18 cellular contexts compared by ENCODE assay signal in the genomic region with DNA sequence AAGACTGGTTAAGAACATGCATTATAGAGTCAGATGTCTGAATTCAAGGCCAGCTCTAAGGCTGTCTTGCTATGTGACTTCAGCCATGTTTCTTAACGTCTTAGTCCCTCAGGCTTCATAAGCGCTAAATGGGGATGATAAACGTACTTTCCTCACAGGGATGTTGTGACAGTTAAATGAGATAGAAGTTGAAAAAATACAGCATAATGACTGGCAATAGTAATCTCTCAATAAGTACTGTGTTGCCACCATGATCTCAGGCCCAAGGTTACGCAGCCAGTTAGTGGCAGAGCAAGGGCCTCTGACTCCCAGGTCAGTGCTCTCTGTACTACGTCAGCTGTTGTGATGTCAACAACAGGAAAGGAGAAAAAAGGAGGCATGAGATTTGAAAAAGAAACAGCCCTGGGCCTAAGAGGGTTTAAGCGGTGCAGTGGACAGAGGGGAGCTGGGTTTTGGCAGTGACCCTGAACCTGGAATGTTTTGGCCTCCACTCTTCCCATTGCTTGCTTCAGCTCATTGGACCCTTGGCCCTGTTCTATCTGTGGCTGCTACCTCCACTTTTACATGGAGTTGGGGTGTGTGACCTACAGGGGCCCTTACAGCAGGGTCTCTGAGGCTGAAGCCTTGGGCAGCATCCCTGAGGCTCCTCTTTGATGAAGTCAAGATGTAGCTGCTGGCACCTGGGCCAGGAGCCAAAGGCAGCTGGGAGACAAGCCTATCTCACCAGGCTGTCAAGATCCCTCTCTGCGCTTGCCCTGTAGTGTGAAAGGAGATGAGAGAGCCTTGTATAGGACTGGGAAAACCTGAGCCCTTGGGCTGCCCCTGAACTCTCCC. TPM values are rescaled to one million over a fixed set of nuclear protein-coding genes. Genes with fewer than 3 reads are reported as not detected.
DNase-seq lines count a peak whose midpoint lies in the region; ATAC-seq, FAIRE-seq and TF ChIP-seq lines count a peak whose summit lies in the region.
"Had no signal": no experiment of that assay in that cellular context is flagged by ENCODE, and none has a peak within 500 bp of the region (broad histone marks: within the 10 kb centered on the region; RNA-seq: fewer than 3 reads in every experiment).

No MANE protein-coding gene starts in this region.

- TF ChIP-seq POLR2A in K562 (conservative IDR thresholded peaks at IDR 0.05): no peak

- no peaks in the 10 kb centered on the region for H3K79me2 ChIP-seq in K562 (ENCODE audit: control insufficient read depth, insufficient read depth, low read length)
- H3K79me2 ChIP-seq in mammary epithelial cell (ENCODE audit: insufficient read depth, low read length): no peaks in the 10 kb centered on the region

- H4K20me1 ChIP-seq in K562 (replicated peaks; ENCODE audit: control insufficient read depth, insufficient read depth, low read length) (no peaks in the 10 kb centered on the region), mammary epithelial cell (ENCODE audit: insufficient read depth, low read length) (no peaks in the 10 kb centered on the region)

- in situ Hi-C loops in K562 (cut with MboI) (no loop called here), mammary epithelial cell (cut with MboI; ENCODE audit: low sequenced_read_pairs in 2 of 2) (no loop called here)

- H3K9me1 ChIP-seq in K562 (ENCODE audit: control insufficient read depth, insufficient read depth, low read length): no peaks in the 10 kb centered on the region

- TF ChIP-seq CTCF in K562 (IDR thresholded peaks at IDR 0.05 in 2 of 3, conservative IDR thresholded peaks at IDR 0.05 in 1 of 3; ENCODE audit: insufficient read depth in 2 of 3, low read depth in 1 of 3, low read length in 3 of 3) (no peak), mammary epithelial cell (conservative IDR thresholded peaks at IDR 0.05 in 1 of 2, IDR thresholded peaks at IDR 0.05 in 1 of 2; ENCODE audit: extremely low read depth in 1 of 2, insufficient read depth in 1 of 2, low read depth in 1 of 2, low read length in 2 of 2) (no peak)

- peaks cover 4% of the 10 kb centered on the region for H3K36me3 Mint-ChIP-seq in activated naive CD8-positive, alpha-beta T cell
- H3K36me3 Mint-ChIP-seq in activated naive CD8-positive, alpha-beta T cell treated with anti-CD3 and anti-CD28 coated beads for 36 hours: no peaks in the 10 kb centered on the region

- CTCF ChIA-PET in K562 (lab: Yijun Ruan, JAX; ENCODE audit: low intra/inter-chr PET ratio) (no interaction called here), mammary epithelial cell (lab: Charles Lee; ENCODE audit: low non-redundant PET) (no interaction called here)

- H3K9me3 ChIP-seq in K562 (replicated peaks; ENCODE audit: control insufficient read depth, insufficient read depth, low read depth, low read length) (no peaks in the 10 kb centered on the region), mammary epithelial cell (replicated peaks; ENCODE audit: insufficient read depth, low read length) (no peaks in the 10 kb centered on the region)
- H3K9me3 ChIP-seq: ascending aorta, colonic mucosa, MG63 had no signal

- no peak for ATAC-seq in K562
- ATAC-seq: HCT116 had no signal

- H3K9ac ChIP-seq in K562 (ENCODE audit: insufficient read depth in 1 of 2, low read depth in 2 of 2, low read length in 2 of 2) (peak overlapping the region in 1 of 2 experiments; percentile 43; a peak in 1 of 4 replicates), rectal smooth muscle tissue (ENCODE audit: low read length) (no peak overlapping the region), mammary epithelial cell (ENCODE audit: insufficient read depth, low read length) (no peak overlapping the region)

- peak; percentile 55 for FAIRE-seq in K562 (lab: Jason Lieb, UNC)
- FAIRE-seq: frontal cortex, GM18507, TTC549 had no signal

- H3K36me3 ChIP-seq in K562 (ENCODE audit: control insufficient read depth, insufficient read depth, low read length): no peaks in the 10 kb centered on the region
- H3K36me3 ChIP-seq in rectal smooth muscle tissue (ENCODE audit: control insufficient read depth, insufficient read depth, low read length): no peaks in the 10 kb centered on the region
- no peaks in the 10 kb centered on the region for H3K36me3 ChIP-seq in mammary epithelial cell (ENCODE audit: insufficient read depth, low read length)
- H3K36me3 ChIP-seq: ascending aorta, colonic mucosa, MG63 had no signal

- H3K4me3 ChIP-seq in K562: no peak overlapping the region
- H3K4me3 ChIP-seq in rectal smooth muscle tissue (ENCODE audit: low read length): no peak overlapping the region
- no peak overlapping the region for H3K4me3 ChIP-seq in mammary epithelial cell (replicated peaks in 1 of 3; ENCODE audit: insufficient read depth in 1 of 3, low read depth in 2 of 3, low read length in 3 of 3)
- H3K4me3 ChIP-seq: colonic mucosa, MG63 had no signal

- no peak for DNase-seq in activated naive CD8-positive, alpha-beta T cell treated with anti-CD3 and anti-CD28 coated beads for 36 hours
- DNase-seq in DMS 273 (lab: John Stamatoyannopoulos, UW; ENCODE audit: unreplicated experiment): peak; percentile 93
- DNase-seq in K562 (ENCODE audit: extremely low read depth in 1 of 4, low spot score in 3 of 4): no peak
- DNase-seq in AG08396 (ENCODE audit: low spot score): no peak
- no peak for DNase-seq in mammary epithelial cell
- no peak for DNase-seq in NCI-H524 treated with DMSO at 0.1 percent for 48 hours (lab: John Stamatoyannopoulos, UW)
- DNase-seq: activated gamma-delta T cell, colonic mucosa, DMS53, NCI-H1694 treated with DMSO at 0.1 percent for 48 hours had no signal

- H3K9me3 Mint-ChIP-seq in activated naive CD8-positive, alpha-beta T cell (ENCODE audit: low read depth): no peaks in the 10 kb centered on the region
- H3K9me3 Mint-ChIP-seq in activated naive CD8-positive, alpha-beta T cell treated with anti-CD3 and anti-CD28 coated beads for 36 hours: no peaks in the 10 kb centered on the region

- no peak for TF ChIP-seq RAD21 in K562 (CRISPR knock-in tag; conservative IDR thresholded peaks at IDR 0.05 in 1 of 2, IDR thresholded peaks at IDR 0.05 in 1 of 2)

- BruUV-seq in K562 (replicated peaks; lab: Mats Ljungman, UMichigan) (no TSS peak), mammary epithelial cell (replicated peaks; lab: Mats Ljungman, UMichigan) (no TSS peak)

- H2AFZ ChIP-seq in K562 (ENCODE audit: low read depth, low read length) (no peak overlapping the region), mammary epithelial cell (ENCODE audit: low read depth, low read length) (no peak overlapping the region)

- H3K4me2 ChIP-seq in K562 (ENCODE audit: insufficient read depth, low read length) (no peak overlapping the region), mammary epithelial cell (ENCODE audit: insufficient read depth, low read depth, low read length) (no peak overlapping the region)

- POLR2A ChIA-PET in K562 (lab: Yijun Ruan, JAX): interaction anchor here (0.6 to 0.7 kb wide), 4 partner anchors 13 to 51 kb away, joined by 3 to 4 read pairs (median 4); a partner anchor contains a TSS

- H3K27ac ChIP-seq in K562 (ENCODE audit: extremely low read depth, low read depth, low read length) (no peak overlapping the region), rectal smooth muscle tissue (ENCODE audit: low read depth, low read length) (peak overlapping the region; percentile 80), mammary epithelial cell (ENCODE audit: insufficient read depth, low read depth, low read length) (no peak overlapping the region)

- H3K27me3 ChIP-seq in K562 (ENCODE audit: control insufficient read depth in 2 of 2, insufficient read depth in 2 of 2, low read length in 2 of 2) (peaks cover 0 to 20% of the 10 kb centered on the region in 2 experiments; a peak in 3 of 5 replicates), rectal smooth muscle tissue (ENCODE audit: control insufficient read depth, insufficient read depth, low read length) (no peaks in the 10 kb centered on the region), mammary epithelial cell (ENCODE audit: insufficient read depth, low read length) (no peaks in the 10 kb centered on the region)
- H3K27me3 ChIP-seq: ascending aorta, colonic mucosa, MG63 had no signal

- dilution Hi-C loops in mammary epithelial cell (cut with HindIII; ENCODE audit: low sequenced_read_pairs): no loop called here

- intact Hi-C loops in K562 (cut with micrococcal nuclease) (no loop called here), mammary epithelial cell (cut with micrococcal nuclease) (no loop called here)

- WGBS in K562 (ENCODE audit: insufficient coverage, low coverage, missing lambda C conversion rate): 45% methylated on average over 7 of the region's 7 CpGs
- WGBS in mammary epithelial cell (ENCODE audit: low coverage, missing lambda C conversion rate): 91% methylated on average over 6 of the region's 7 CpGs

- H3K4me3 Mint-ChIP-seq in activated naive CD8-positive, alpha-beta T cell: peak overlapping the region; percentile 52
- H3K4me3 Mint-ChIP-seq in activated naive CD8-positive, alpha-beta T cell treated with anti-CD3 and anti-CD28 coated beads for 36 hours: no peak overlapping the region

- no peak overlapping the region for H3K27ac Mint-ChIP-seq in activated naive CD8-positive, alpha-beta T cell
- H3K27ac Mint-ChIP-seq in activated naive CD8-positive, alpha-beta T cell treated with anti-CD3 and anti-CD28 coated beads for 36 hours: no peak overlapping the region

- H3K27me3 Mint-ChIP-seq in activated naive CD8-positive, alpha-beta T cell: no peaks in the 10 kb centered on the region
- no peaks in the 10 kb centered on the region for H3K27me3 Mint-ChIP-seq in activated naive CD8-positive, alpha-beta T cell treated with anti-CD3 and anti-CD28 coated beads for 36 hours

- no peak for TF ChIP-seq EP300 in K562 (IDR thresholded peaks at IDR 0.05; ENCODE audit: low read length)

- peaks cover 9 to 47% of the 10 kb centered on the region in 2 experiments for H3K4me1 ChIP-seq in K562 (replicated peaks in 1 of 2; ENCODE audit: control insufficient read depth in 2 of 2, insufficient read depth in 2 of 2, low read length in 2 of 2)
- no peaks in the 10 kb centered on the region for H3K4me1 ChIP-seq in rectal smooth muscle tissue (ENCODE audit: control insufficient read depth, insufficient read depth, low read length)
- peaks cover 19% of the 10 kb centered on the region for H3K4me1 ChIP-seq in mammary epithelial cell (ENCODE audit: insufficient read depth, low read length)

- H3K4me1 Mint-ChIP-seq in activated naive CD8-positive, alpha-beta T cell (ENCODE audit: low read depth): peaks cover 27% of the 10 kb centered on the region
- H3K4me1 Mint-ChIP-seq in activated naive CD8-positive, alpha-beta T cell treated with anti-CD3 and anti-CD28 coated beads for 36 hours: peaks cover 13% of the 10 kb centered on the region

RNA-seq across cellular contexts. Expression of a gene that starts 8.4 kb away (rescaled TPM):
- total RNA-seq in activated naive CD8-positive, alpha-beta T cell treated with anti-CD3 and anti-CD28 coated beads for 36 hours: under 1 TPM; 0.08 to 0.14 TPM
- 0.37 and 0.58 TPM in 2 replicates for total RNA-seq in K562 (2011; cell fraction: chromatin; rRNA removed; ENCODE audit: low replicate concordance)
- 0.53 and 0.67 TPM in 2 replicates for total RNA-seq in K562 (2011; cell fraction: nucleolus; rRNA removed)
- total RNA-seq in K562 (2011; cell fraction: nucleoplasm; rRNA removed): 0.23 and 0.59 TPM in 2 replicates
- total RNA-seq in K562 (2014; rRNA removed) (0.08 and 0.09 TPM in 2 replicates), K562 (2014; rRNA removed; fragmentation: Illumina TruSeq; extraction: Trizol) (0.22 and 0.29 TPM in 2 replicates), K562 (2015; rRNA removed; fragmentation: Illumina TruSeq; extraction: Trizol) (0.11 and 0.22 TPM in 2 replicates), K562 (2021) (0.74 and 0.89 TPM in 2 replicates), mammary epithelial cell (1 to 10 TPM in 1 of 2 donors, under 1 TPM in 1; under 0.01 to 1.6 TPM)
- polyA plus RNA-seq in K562 (2011; rRNA removed) (0.06 and 0.16 TPM in 2 replicates), K562 (2014; fragmentation: Illumina TruSeq; extraction: Trizol) (0.25 and 0.29 TPM in 2 replicates), K562 (2014; fragmentation: Nextera tagmentation; extraction: Ambion mirVana) (under 1 TPM in 1 of 2 experiments, not detected in 1; 0.08 TPM), K562 (2014; rRNA removed) (0.08 and 0.09 TPM in 2 replicates), mammary epithelial cell (0.54 TPM)
- polyA plus RNA-seq in K562 (2011; cell fraction: cytosol; rRNA removed): 0.09 and 0.15 TPM in 2 replicates
- 0.17 and 0.68 TPM in 2 replicates for polyA plus RNA-seq in K562 (2011; cell fraction: nucleus; rRNA removed)
- polyA plus RNA-seq in K562 (2012): 0.32 and 0.42 TPM in 2 replicates
- 0.09 and 0.49 TPM in 2 replicates for polyA minus RNA-seq in K562 (2011; rRNA and poly(A)+ RNA removed)
- 0.19 and 0.27 TPM in 2 replicates for polyA minus RNA-seq in K562 (2011; cell fraction: cytosol; rRNA and poly(A)+ RNA removed)
- 0.33 and 0.40 TPM in 2 replicates for polyA minus RNA-seq in K562 (2011; cell fraction: nucleus; rRNA and poly(A)+ RNA removed)
- 0.47 TPM for polyA minus RNA-seq in mammary epithelial cell

RNA-seq across cellular contexts. Expression of a gene that starts 15.6 kb away (rescaled TPM):
- total RNA-seq in activated naive CD8-positive, alpha-beta T cell treated with anti-CD3 and anti-CD28 coated beads for 36 hours: not detected
- not detected in 2 replicates for total RNA-seq in K562 (2011; cell fraction: chromatin; rRNA removed; ENCODE audit: low replicate concordance)
- total RNA-seq in K562 (2011; cell fraction: nucleolus; rRNA removed): not detected in 2 replicates
- total RNA-seq in K562 (2011; cell fraction: nucleoplasm; rRNA removed): not detected in 2 replicates
- total RNA-seq in K562 (2014; rRNA removed) (not detected in 2 replicates), K562 (2014; rRNA removed; fragmentation: Illumina TruSeq; extraction: Trizol) (not detected in 2 replicates), K562 (2015; rRNA removed; fragmentation: Illumina TruSeq; extraction: Trizol) (not detected in 2 replicates), K562 (2021) (0.65 TPM in 1 of 2 replicates, not detected in the other), mammary epithelial cell (not detected)
- polyA plus RNA-seq in K562 (2011; rRNA removed) (not detected in 2 replicates), K562 (2014; fragmentation: Illumina TruSeq; extraction: Trizol) (not detected in 2 replicates), K562 (2014; fragmentation: Nextera tagmentation; extraction: Ambion mirVana) (not detected), K562 (2014; rRNA removed) (not detected in 2 replicates), mammary epithelial cell (not detected)
- polyA plus RNA-seq in K562 (2011; cell fraction: cytosol; rRNA removed): not detected in 2 replicates
- polyA plus RNA-seq in K562 (2011; cell fraction: nucleus; rRNA removed): not detected in 2 replicates
- polyA plus RNA-seq in K562 (2012): not detected in 2 replicates
- not detected in 2 replicates for polyA minus RNA-seq in K562 (2011; rRNA and poly(A)+ RNA removed)
- not detected in 2 replicates for polyA minus RNA-seq in K562 (2011; cell fraction: cytosol; rRNA and poly(A)+ RNA removed)
- polyA minus RNA-seq in K562 (2011; cell fraction: nucleus; rRNA and poly(A)+ RNA removed): not detected in 2 replicates
- polyA minus RNA-seq in mammary epithelial cell: not detected
- total RNA-seq: ascending aorta, frontal cortex had no signal

RNA-seq across cellular contexts. Expression of a gene that starts 16.1 kb away (rescaled TPM):
- total RNA-seq in activated naive CD8-positive, alpha-beta T cell treated with anti-CD3 and anti-CD28 coated beads for 36 hours: 10 to 100 TPM; 54.3 to 56.3 TPM
- 84.3 and 130 TPM in 2 replicates for total RNA-seq in K562 (2011; cell fraction: chromatin; rRNA removed; ENCODE audit: low replicate concordance)
- 50.7 and 57.5 TPM in 2 replicates for total RNA-seq in K562 (2011; cell fraction: nucleolus; rRNA removed)
- total RNA-seq in K562 (2011; cell fraction: nucleoplasm; rRNA removed): 75.5 and 94.3 TPM in 2 replicates
- 51.4 and 62.3 TPM in 2 replicates for total RNA-seq in K562 (2014; rRNA removed)
- total RNA-seq in K562 (2014; rRNA removed; fragmentation: Illumina TruSeq; extraction: Trizol): 88.2 and 99.8 TPM in 2 replicates
- total RNA-seq in K562 (2015; rRNA removed; fragmentation: Illumina TruSeq; extraction: Trizol): 85.8 and 87.3 TPM in 2 replicates
- total RNA-seq in K562 (2021): 64.3 and 65.7 TPM in 2 replicates
- 59.7 and 80.0 TPM in 2 replicates for polyA plus RNA-seq in K562 (2011; rRNA removed)
- polyA plus RNA-seq in K562 (2011; cell fraction: cytosol; rRNA removed): 30.2 and 32.2 TPM in 2 replicates
- polyA plus RNA-seq in K562 (2011; cell fraction: nucleus; rRNA removed): 38.3 and 42.7 TPM in 2 replicates
- 31.8 and 42.4 TPM in 2 replicates for polyA plus RNA-seq in K562 (2012)
- polyA plus RNA-seq in K562 (2014; fragmentation: Illumina TruSeq; extraction: Trizol): 74.7 and 75.0 TPM in 2 replicates
- polyA plus RNA-seq in K562 (2014; fragmentation: Nextera tagmentation; extraction: Ambion mirVana): 10 to 100 TPM; 48.7 to 66.3 TPM
- 61.9 and 63.9 TPM in 2 replicates for polyA plus RNA-seq in K562 (2014; rRNA removed)
- 111 and 131 TPM in 2 replicates for polyA minus RNA-seq in K562 (2011; rRNA and poly(A)+ RNA removed)
- 29.8 and 39.7 TPM in 2 replicates for polyA minus RNA-seq in K562 (2011; cell fraction: cytosol; rRNA and poly(A)+ RNA removed)
- polyA minus RNA-seq in K562 (2011; cell fraction: nucleus; rRNA and poly(A)+ RNA removed): 19.1 and 47.0 TPM in 2 replicates
- 10 to 100 TPM; 19.3 to 49.7 TPM for total RNA-seq in mammary epithelial cell
- 44.5 TPM for polyA plus RNA-seq in mammary epithelial cell
- 51.4 TPM for polyA minus RNA-seq in mammary epithelial cell

RNA-seq across cellular contexts. Expression of a gene that starts 25.7 kb away (rescaled TPM):
- under 1 TPM; 0.24 to 0.62 TPM for total RNA-seq in activated naive CD8-positive, alpha-beta T cell treated with anti-CD3 and anti-CD28 coated beads for 36 hours
- total RNA-seq in K562 (2011; cell fraction: chromatin; rRNA removed; ENCODE audit: low replicate concordance): 0.76 and 1.0 TPM in 2 replicates
- total RNA-seq in K562 (2011; cell fraction: nucleolus; rRNA removed): 0.79 and 0.83 TPM in 2 replicates
- 0.44 and 0.84 TPM in 2 replicates for total RNA-seq in K562 (2011; cell fraction: nucleoplasm; rRNA removed)
- total RNA-seq in K562 (2014; rRNA removed): 0.08 TPM in 1 of 2 replicates, not detected in the other
- total RNA-seq in K562 (2014; rRNA removed; fragmentation: Illumina TruSeq; extraction: Trizol): 0.36 and 0.38 TPM in 2 replicates
- 0.26 and 0.47 TPM in 2 replicates for total RNA-seq in K562 (2015; rRNA removed; fragmentation: Illumina TruSeq; extraction: Trizol)
- 0.33 and 0.56 TPM in 2 replicates for total RNA-seq in K562 (2021)
- polyA plus RNA-seq in K562 (2011; rRNA removed): 0.04 TPM in 2 replicates
- polyA plus RNA-seq in K562 (2011; cell fraction: cytosol; rRNA removed): 0.03 TPM in 1 of 2 replicates, not detected in the other
- 0.22 and 0.38 TPM in 2 replicates for polyA plus RNA-seq in K562 (2011; cell fraction: nucleus; rRNA removed)
- polyA plus RNA-seq in K562 (2012): 0.35 and 1.3 TPM in 2 replicates
- polyA plus RNA-seq in K562 (2014; fragmentation: Illumina TruSeq; extraction: Trizol): 0.16 and 0.17 TPM in 2 replicates
- under 1 TPM; 0.01 to 0.03 TPM for polyA plus RNA-seq in K562 (2014; fragmentation: Nextera tagmentation; extraction: Ambion mirVana)
- polyA plus RNA-seq in K562 (2014; rRNA removed): 0.05 and 0.15 TPM in 2 replicates
- polyA minus RNA-seq in K562 (2011; rRNA and poly(A)+ RNA removed): 0.06 and 0.07 TPM in 2 replicates
- polyA minus RNA-seq in K562 (2011; cell fraction: cytosol; rRNA and poly(A)+ RNA removed): not detected in 2 replicates
- polyA minus RNA-seq in K562 (2011; cell fraction: nucleus; rRNA and poly(A)+ RNA removed): 0.54 and 1.6 TPM in 2 replicates
- 100 to 1,000 TPM in 1 of 2 donors, 10 to 100 TPM in 1; 67.3 to 164 TPM for total RNA-seq in mammary epithelial cell
- 7.4 TPM for polyA plus RNA-seq in mammary epithelial cell
- 99.0 TPM for polyA minus RNA-seq in mammary epithelial cell

RNA-seq across cellular contexts. Expression of a gene that starts 39.2 kb away (rescaled TPM):
- 10 to 100 TPM; 64.9 to 68.6 TPM for total RNA-seq in activated naive CD8-positive, alpha-beta T cell treated with anti-CD3 and anti-CD28 coated beads for 36 hours
- total RNA-seq in K562 (2011; cell fraction: chromatin; rRNA removed; ENCODE audit: low replicate concordance): 26.5 and 47.8 TPM in 2 replicates
- total RNA-seq in K562 (2011; cell fraction: nucleolus; rRNA removed): 16.8 and 18.7 TPM in 2 replicates
- total RNA-seq in K562 (2011; cell fraction: nucleoplasm; rRNA removed): 20.5 and 23.3 TPM in 2 replicates
- total RNA-seq in K562 (2014; rRNA removed) (2.5 and 3.0 TPM in 2 replicates), K562 (2014; rRNA removed; fragmentation: Illumina TruSeq; extraction: Trizol) (2.2 and 2.4 TPM in 2 replicates), K562 (2015; rRNA removed; fragmentation: Illumina TruSeq; extraction: Trizol) (1.5 and 2.0 TPM in 2 replicates), K562 (2021) (3.6 and 5.6 TPM in 2 replicates), mammary epithelial cell (10 to 100 TPM; 40.3 to 44.3 TPM)
- polyA plus RNA-seq in K562 (2011; rRNA removed) (4.5 and 6.9 TPM in 2 replicates), K562 (2014; fragmentation: Illumina TruSeq; extraction: Trizol) (1.1 and 1.4 TPM in 2 replicates), K562 (2014; fragmentation: Nextera tagmentation; extraction: Ambion mirVana) (under 1 TPM; 0.15 to 0.45 TPM), K562 (2014; rRNA removed) (2.9 and 3.5 TPM in 2 replicates), mammary epithelial cell (41.1 TPM)
- 2.1 and 4.2 TPM in 2 replicates for polyA plus RNA-seq in K562 (2011; cell fraction: cytosol; rRNA removed)
- polyA plus RNA-seq in K562 (2011; cell fraction: nucleus; rRNA removed): 10.5 and 14.0 TPM in 2 replicates
- 1.4 and 3.7 TPM in 2 replicates for polyA plus RNA-seq in K562 (2012)
- 5.8 and 10.9 TPM in 2 replicates for polyA minus RNA-seq in K562 (2011; rRNA and poly(A)+ RNA removed)
- polyA minus RNA-seq in K562 (2011; cell fraction: cytosol; rRNA and poly(A)+ RNA removed): 3.1 and 4.5 TPM in 2 replicates
- 4.6 and 6.7 TPM in 2 replicates for polyA minus RNA-seq in K562 (2011; cell fraction: nucleus; rRNA and poly(A)+ RNA removed)
- 96.7 TPM for polyA minus RNA-seq in mammary epithelial cell
